ENCODE assay signal across 1 cellular context in genomic region chr1:160401972-160402795, GRCh38.
A peak's percentile ranks its signal among the peaks of the same experiment; 100 is the strongest.
TF ChIP-seq lines count a peak whose summit lies in the region.

No MANE protein-coding gene starts in this region.

TF ChIP-seq in HEK293, 187 proteins besides CTCF, POLR2A, EP300 and RAD21:
- TF ChIP-seq, protein P1, sequence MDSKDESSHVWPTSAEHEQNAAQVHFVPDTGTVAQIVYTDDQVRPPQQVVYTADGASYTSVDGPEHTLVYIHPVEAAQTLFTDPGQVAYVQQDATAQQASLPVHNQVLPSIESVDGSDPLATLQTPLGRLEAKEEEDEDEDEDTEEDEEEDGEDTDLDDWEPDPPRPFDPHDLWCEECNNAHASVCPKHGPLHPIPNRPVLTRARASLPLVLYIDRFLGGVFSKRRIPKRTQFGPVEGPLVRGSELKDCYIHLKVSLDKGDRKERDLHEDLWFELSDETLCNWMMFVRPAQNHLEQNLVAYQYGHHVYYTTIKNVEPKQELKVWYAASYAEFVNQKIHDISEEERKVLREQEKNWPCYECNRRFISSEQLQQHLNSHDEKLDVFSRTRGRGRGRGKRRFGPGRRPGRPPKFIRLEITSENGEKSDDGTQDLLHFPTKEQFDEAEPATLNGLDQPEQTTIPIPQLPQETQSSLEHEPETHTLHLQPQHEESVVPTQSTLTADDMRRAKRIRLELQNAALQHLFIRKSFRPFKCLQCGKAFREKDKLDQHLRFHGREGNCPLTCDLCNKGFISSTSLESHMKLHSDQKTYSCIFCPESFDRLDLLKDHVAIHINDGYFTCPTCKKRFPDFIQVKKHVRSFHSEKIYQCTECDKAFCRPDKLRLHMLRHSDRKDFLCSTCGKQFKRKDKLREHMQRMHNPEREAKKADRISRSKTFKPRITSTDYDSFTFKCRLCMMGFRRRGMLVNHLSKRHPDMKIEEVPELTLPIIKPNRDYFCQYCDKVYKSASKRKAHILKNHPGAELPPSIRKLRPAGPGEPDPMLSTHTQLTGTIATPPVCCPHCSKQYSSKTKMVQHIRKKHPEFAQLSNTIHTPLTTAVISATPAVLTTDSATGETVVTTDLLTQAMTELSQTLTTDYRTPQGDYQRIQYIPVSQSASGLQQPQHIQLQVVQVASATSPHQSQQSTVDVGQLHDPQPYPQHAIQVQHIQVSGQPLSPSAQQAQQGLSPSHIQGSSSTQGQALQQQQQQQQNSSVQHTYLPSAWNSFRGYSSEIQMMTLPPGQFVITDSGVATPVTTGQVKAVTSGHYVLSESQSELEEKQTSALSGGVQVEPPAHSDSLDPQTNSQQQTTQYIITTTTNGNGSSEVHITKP (tag by site-specific recombination; IDR thresholded peaks at IDR 0.05) = peak; percentile 62; the same call in 1 of the 2 replicates
- TF ChIP-seq KLF1 (tag by site-specific recombination; IDR thresholded peaks at IDR 0.05) (no peak), ZNF580 (tag by site-specific recombination; IDR thresholded peaks at IDR 0.05) (no peak), ZNF391 (tag by site-specific recombination; IDR thresholded peaks at IDR 0.05; ENCODE audit: borderline replicate concordance, low read depth) (no peak), ZNF335 (tag by site-specific recombination; conservative IDR thresholded peaks at IDR 0.05) (peak; percentile 57), KLF10 (tag by site-specific recombination; IDR thresholded peaks at IDR 0.05) (no peak), PRDM1 (tag by site-specific recombination; IDR thresholded peaks at IDR 0.05) (peak; percentile 73), BCL11A (tag by site-specific recombination; IDR thresholded peaks at IDR 0.05; ENCODE audit: low read depth) (no peak), ZNF362 (tag by site-specific recombination; IDR thresholded peaks at IDR 0.05) (no peak), ZNF169 (tag by site-specific recombination; IDR thresholded peaks at IDR 0.05) (no peak)
- TF ChIP-seq, protein P2, sequence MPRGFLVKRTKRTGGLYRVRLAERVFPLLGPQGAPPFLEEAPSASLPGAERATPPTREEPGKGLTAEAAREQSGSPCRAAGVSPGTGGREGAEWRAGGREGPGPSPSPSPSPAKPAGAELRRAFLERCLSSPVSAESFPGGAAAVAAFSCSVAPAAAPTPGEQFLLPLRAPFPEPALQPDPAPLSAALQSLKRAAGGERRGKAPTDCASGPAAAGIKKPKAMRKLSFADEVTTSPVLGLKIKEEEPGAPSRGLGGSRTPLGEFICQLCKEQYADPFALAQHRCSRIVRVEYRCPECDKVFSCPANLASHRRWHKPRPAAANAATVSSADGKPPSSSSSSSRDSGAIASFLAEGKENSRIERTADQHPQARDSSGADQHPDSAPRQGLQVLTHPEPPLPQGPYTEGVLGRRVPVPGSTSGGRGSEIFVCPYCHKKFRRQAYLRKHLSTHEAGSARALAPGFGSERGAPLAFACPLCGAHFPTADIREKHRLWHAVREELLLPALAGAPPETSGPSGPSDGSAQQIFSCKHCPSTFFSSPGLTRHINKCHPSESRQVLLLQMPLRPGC (tag by site-specific recombination; IDR thresholded peaks at IDR 0.05) = no peak
TF ChIP-seq in HEK293: peak in this region for 3.
